Comparison of ENCODE assay signal across 6 cellular contexts in genomic region chr19:5621945-5622464, GRCh38. TPM values are rescaled to one million over a fixed set of nuclear protein-coding genes. Genes with fewer than 3 reads are reported as not detected.
DNase-seq lines count a peak whose midpoint lies in the region; ATAC-seq lines count a peak whose summit lies in the region.

No MANE protein-coding gene starts in this region.

- H3K36me3 ChIP-seq in BLaER1 (peaks cover 69% of the 10 kb centered on the region), SJSA1 (peaks cover 56% of the 10 kb centered on the region), esophagus (ENCODE audit: control insufficient read depth in 2 of 2, insufficient read depth in 2 of 2, low read length in 1 of 2) (peaks cover 4 to 16% of the 10 kb centered on the region in 2 donors)

- peak overlapping the region; percentile 98 for H3K4me2 ChIP-seq in BLaER1

- ATAC-seq in GM19455 (IDR thresholded peaks at IDR 0.05; ENCODE audit: unreplicated experiment), result no peak

- peak overlapping the region; percentile 95 for H3K4me3 ChIP-seq in BLaER1
- H3K4me3 ChIP-seq in SJSA1, result peak overlapping the region; percentile 89
- peak overlapping the region; percentile 92 to 93 for H3K4me3 ChIP-seq in esophagus (ENCODE audit: low read depth in 1 of 2, low read length in 2 of 2)

- H3K4me1 ChIP-seq in BLaER1, result peaks cover 52% of the 10 kb centered on the region
- peaks cover 5% of the 10 kb centered on the region for H3K4me1 ChIP-seq in SJSA1 (replicated peaks)
- H3K4me1 ChIP-seq in esophagus (ENCODE audit: control insufficient read depth in 2 of 2, insufficient read depth in 2 of 2, low read length in 1 of 2), result peaks cover 5 to 12% of the 10 kb centered on the region in 2 donors

- 0% methylated on average over 29 to 35 of the region's 35 CpGs for WGBS in esophagus, 2 donors

- H3K9me3 ChIP-seq in BLaER1, result no peaks in the 10 kb centered on the region
- no peaks in the 10 kb centered on the region for H3K9me3 ChIP-seq in SJSA1 (replicated peaks)
- H3K9me3 ChIP-seq in esophagus (ENCODE audit: control insufficient read depth in 2 of 2, insufficient read depth in 1 of 2, low read depth in 1 of 2, low read length in 1 of 2), result no peaks in the 10 kb centered on the region

- H3K27ac ChIP-seq in BLaER1 (peak overlapping the region; percentile 95), SJSA1 (peak overlapping the region; percentile 44), esophagus (ENCODE audit: low read depth in 2 of 2, low read length in 1 of 2) (peak overlapping the region; percentile 98)

- peaks cover 91% of the 10 kb centered on the region for H4K20me1 ChIP-seq in BLaER1

- DNase-seq in SJSA1 (ENCODE audit: low read depth in 1 of 2, low spot score in 2 of 2) (peak; percentile 17 to 54), NCI-H2227 treated with DMSO at 0.1 percent for 48 hours (lab: John Stamatoyannopoulos, UW) (no peak)
- DNase-seq in stimulated activated CD4-positive, alpha-beta T cell treated with anti-CD3 and anti-CD28 coated beads, Interleukin-12 subunit alpha, Interleukin-12 subunit beta, amount 100 ng/mL, for 4 hours, result peak; percentile 19

- peak overlapping the region; percentile 97 for H3K9ac ChIP-seq in BLaER1

- H3K27me3 ChIP-seq in BLaER1 (no peaks in the 10 kb centered on the region), SJSA1 (replicated peaks) (no peaks in the 10 kb centered on the region), esophagus (ENCODE audit: control insufficient read depth in 1 of 2, insufficient read depth in 2 of 2, low read length in 2 of 2) (no peaks in the 10 kb centered on the region)

RNA-seq across cellular contexts. Expression of gene SAFB2, which starts 0.6 kb away (rescaled TPM):
- total RNA-seq in SJSA1 (2014; rRNA removed; shearing (Covaris generic)), result 24.1 and 25.8 TPM in 2 replicates
- polyA plus RNA-seq in esophagus, result 10 to 100 TPM; 27.5 to 43.7 TPM

RNA-seq across cellular contexts. Expression of gene SAFB, which starts 0.9 kb away (rescaled TPM):
- total RNA-seq in SJSA1 (2014; rRNA removed; shearing (Covaris generic)), result 41.0 and 70.9 TPM in 2 replicates
- 10 to 100 TPM; 44.2 to 48.5 TPM for polyA plus RNA-seq in esophagus

RNA-seq across cellular contexts. Expression of gene TINCR, which starts 54.3 kb away (rescaled TPM):
- not detected in 2 replicates for total RNA-seq in SJSA1 (2014; rRNA removed; shearing (Covaris generic))
- 10 to 100 TPM; 43.1 to 59.7 TPM for polyA plus RNA-seq in esophagus

RNA-seq across cellular contexts. Expression of gene MICOS13, which starts 58.3 kb away (rescaled TPM):
- total RNA-seq in SJSA1 (2014; rRNA removed; shearing (Covaris generic)), result 48.9 and 58.3 TPM in 2 replicates
- 100 to 1,000 TPM in 1 of 2 donors, 10 to 100 TPM in 1; 86.8 to 104 TPM for polyA plus RNA-seq in esophagus

RNA-seq across cellular contexts. Expression of gene HSD11B1L, which starts 58.8 kb away (rescaled TPM):
- total RNA-seq in SJSA1 (2014; rRNA removed; shearing (Covaris generic)), result 2.1 and 5.2 TPM in 2 replicates
- 1 to 10 TPM; 3.8 to 4.1 TPM for polyA plus RNA-seq in esophagus

Comparison
In these comparisons a context has a peak if more than half of its experiments do, and no peak if none do; other contexts are left out.
1. H3K27ac ChIP-seq: peak in every context shown above with its lines; median percentile 98 in esophagus; 95 in BLaER1; 44 in SJSA1.